In genomic region chr16:30558789-30559377, GRCh38 we compare ENCODE assay signal across 8 cellular contexts. TPM values are rescaled to one million over a fixed set of nuclear protein-coding genes. Genes with fewer than 3 reads are reported as not detected.
DNase-seq lines count a peak whose midpoint lies in the region; ATAC-seq and TF ChIP-seq lines count a peak whose summit lies in the region.

No MANE protein-coding gene starts in this region.

- H3K27ac ChIP-seq in subcutaneous abdominal adipose tissue (ENCODE audit: low read depth, low read length) = peak overlapping the region; percentile 89

- H3K36me3 Mint-ChIP-seq in T-helper 1 cell treated with Interleukin-12 subunit alpha and Interleukin-12 subunit beta and Interleukin-4 antibody, amounts not matched to agents 30 μg/mL and 1 μg/mL, for 36 hours (ENCODE audit: low read depth) = peaks cover 13% of the 10 kb centered on the region
- peaks cover 13 to 15% of the 10 kb centered on the region in 2 donors for H3K36me3 Mint-ChIP-seq in activated naive CD4-positive, alpha-beta T cell treated with anti-CD3 and anti-CD28 coated beads, Interleukin-2, amount 50 U/mL, for 72 hours
- peaks cover 1 to 10% (median 3%) of the 10 kb centered on the region in 3 donors for H3K36me3 Mint-ChIP-seq in immature natural killer cell

- peak overlapping the region; percentile 83 for H3K27ac Mint-ChIP-seq in T-helper 1 cell treated with Interleukin-12 subunit alpha and Interleukin-12 subunit beta and Interleukin-4 antibody, amounts not matched to agents 30 μg/mL and 1 μg/mL, for 36 hours
- H3K27ac Mint-ChIP-seq in activated naive CD4-positive, alpha-beta T cell treated with anti-CD3 and anti-CD28 coated beads, Interleukin-2, amount 50 U/mL, for 72 hours = peak overlapping the region; percentile 88 to 90
- H3K27ac Mint-ChIP-seq in immature natural killer cell = peak overlapping the region; percentile 66 to 90 (median 86)

- no peak for ATAC-seq in activated naive CD4-positive, alpha-beta T cell treated with anti-CD3 and anti-CD28 coated beads, Interleukin-2, amount 50 U/mL, for 72 hours
- ATAC-seq in omental fat pad (ENCODE audit: low FRiP score) = no peak
- no peak for ATAC-seq in GM19397 (IDR thresholded peaks at IDR 0.05; ENCODE audit: unreplicated experiment)

- no peak for TF ChIP-seq CTCF in omental fat pad (IDR thresholded peaks at IDR 0.05)

- peaks cover 0 to 32% (median 23%) of the 10 kb centered on the region in 5 donors for H3K4me1 ChIP-seq in subcutaneous abdominal adipose tissue (ENCODE audit: control insufficient read depth in 5 of 5, insufficient read depth in 5 of 5, low read length in 5 of 5)

- H3K4me3 Mint-ChIP-seq in T-helper 1 cell treated with Interleukin-12 subunit alpha and Interleukin-12 subunit beta and Interleukin-4 antibody, amounts not matched to agents 30 μg/mL and 1 μg/mL, for 36 hours = peak overlapping the region; percentile 79
- H3K4me3 Mint-ChIP-seq in immature natural killer cell = peak overlapping the region; percentile 82 to 88 (median 85)

- H3K36me3 ChIP-seq in subcutaneous abdominal adipose tissue (ENCODE audit: control insufficient read depth in 5 of 5, insufficient read depth in 5 of 5, low read length in 5 of 5) = peaks cover 0 to 25% (median 20%) of the 10 kb centered on the region in 5 donors

- H3K9me3 ChIP-seq in subcutaneous abdominal adipose tissue (ENCODE audit: control insufficient read depth in 5 of 5, low read length in 5 of 5) = no peaks in the 10 kb centered on the region

- H3K9ac ChIP-seq in subcutaneous abdominal adipose tissue (ENCODE audit: low read length in 5 of 5) = no peak overlapping the region

- DNase-seq in T-helper 1 cell (no peak), immature natural killer cell (no peak), omental fat pad (ENCODE audit: low spot score) (no peak), hippocampal formation (lab: John Stamatoyannopoulos, UW) (no peak)
- DNase-seq in activated naive CD4-positive, alpha-beta T cell treated with anti-CD3 and anti-CD28 coated beads, Interleukin-2, amount 50 U/mL, for 72 hours (ENCODE audit: low spot score in 2 of 2) = no peak

- no peaks in the 10 kb centered on the region for H3K9me3 Mint-ChIP-seq in T-helper 1 cell treated with Interleukin-12 subunit alpha and Interleukin-12 subunit beta and Interleukin-4 antibody, amounts not matched to agents 30 μg/mL and 1 μg/mL, for 36 hours
- no peaks in the 10 kb centered on the region for H3K9me3 Mint-ChIP-seq in activated naive CD4-positive, alpha-beta T cell treated with anti-CD3 and anti-CD28 coated beads, Interleukin-2, amount 50 U/mL, for 72 hours
- no peaks in the 10 kb centered on the region for H3K9me3 Mint-ChIP-seq in immature natural killer cell

- H3K4me1 Mint-ChIP-seq in T-helper 1 cell treated with Interleukin-12 subunit alpha and Interleukin-12 subunit beta and Interleukin-4 antibody, amounts not matched to agents 30 μg/mL and 1 μg/mL, for 36 hours (ENCODE audit: low read depth) = peaks cover 30% of the 10 kb centered on the region
- peaks cover 37 to 44% of the 10 kb centered on the region in 2 donors for H3K4me1 Mint-ChIP-seq in immature natural killer cell

- peak overlapping the region; percentile 56 to 87 (median 62) for H3K4me3 ChIP-seq in subcutaneous abdominal adipose tissue (ENCODE audit: low read depth in 1 of 5, low read length in 5 of 5)

- no peaks in the 10 kb centered on the region for H3K27me3 ChIP-seq in subcutaneous abdominal adipose tissue (ENCODE audit: control insufficient read depth in 5 of 5, insufficient read depth in 4 of 5, low read length in 5 of 5)

- H3K27me3 Mint-ChIP-seq in T-helper 1 cell treated with Interleukin-12 subunit alpha and Interleukin-12 subunit beta and Interleukin-4 antibody, amounts not matched to agents 30 μg/mL and 1 μg/mL, for 36 hours (ENCODE audit: low read depth) = no peaks in the 10 kb centered on the region
- H3K27me3 Mint-ChIP-seq in immature natural killer cell (ENCODE audit: low read depth in 3 of 3) = peaks cover 2 to 8% (median 7%) of the 10 kb centered on the region in 3 donors

RNA-seq across cellular contexts. Expression of gene ZNF764, which starts 0.7 kb away (rescaled TPM):
- 10 to 100 TPM; 11.1 to 11.6 TPM for total RNA-seq in activated naive CD4-positive, alpha-beta T cell treated with anti-CD3 and anti-CD28 coated beads, Interleukin-2, amount 50 U/mL, for 72 hours
- polyA plus RNA-seq in immature natural killer cell = 1 to 10 TPM; 1.3 to 6.3 (median 2.3) TPM
- total RNA-seq in omental fat pad = 10 to 100 TPM in 2 of 4 donors, 1 to 10 TPM in 2; 4.5 to 15.9 (median 10.1) TPM

RNA-seq across cellular contexts. Expression of gene ZNF688, which starts 12.6 kb away (rescaled TPM):
- total RNA-seq in activated naive CD4-positive, alpha-beta T cell treated with anti-CD3 and anti-CD28 coated beads, Interleukin-2, amount 50 U/mL, for 72 hours = 1 to 10 TPM; 7.2 TPM
- 10 to 100 TPM; 31.9 to 39.0 (median 33.6) TPM for polyA plus RNA-seq in immature natural killer cell
- total RNA-seq in omental fat pad = 10 to 100 TPM in 3 of 4 donors, 1 to 10 TPM in 1; 7.4 to 24.0 (median 13.3) TPM

RNA-seq across cellular contexts. Expression of gene ZNF747, which starts 24.2 kb away (rescaled TPM):
- total RNA-seq in activated naive CD4-positive, alpha-beta T cell treated with anti-CD3 and anti-CD28 coated beads, Interleukin-2, amount 50 U/mL, for 72 hours = 1 to 10 TPM; 4.5 to 8.2 TPM
- polyA plus RNA-seq in immature natural killer cell = 10 to 100 TPM in 1 of 3 donors, 1 to 10 TPM in 2; 7.4 to 10.2 (median 8.3) TPM
- 10 to 100 TPM in 2 of 4 donors, 1 to 10 TPM in 2; 7.7 to 12.1 (median 10.4) TPM for total RNA-seq in omental fat pad

RNA-seq across cellular contexts. Expression of gene ZNF785, which starts 26.6 kb away (rescaled TPM):
- total RNA-seq in activated naive CD4-positive, alpha-beta T cell treated with anti-CD3 and anti-CD28 coated beads, Interleukin-2, amount 50 U/mL, for 72 hours = 10 to 100 TPM; 10.8 to 22.1 TPM
- 1 to 10 TPM; 1.2 to 3.3 (median 1.9) TPM for polyA plus RNA-seq in immature natural killer cell
- 10 to 100 TPM in 1 of 4 donors, 1 to 10 TPM in 3; 4.5 to 12.1 (median 8.1) TPM for total RNA-seq in omental fat pad

RNA-seq across cellular contexts. Expression of gene ZNF768, which starts 32.5 kb away (rescaled TPM):
- total RNA-seq in activated naive CD4-positive, alpha-beta T cell treated with anti-CD3 and anti-CD28 coated beads, Interleukin-2, amount 50 U/mL, for 72 hours = 1 to 10 TPM; 2.3 to 9.3 TPM
- 1 to 10 TPM in 2 of 3 donors, under 1 TPM in 1; 0.15 to 1.7 (median 1.3) TPM for polyA plus RNA-seq in immature natural killer cell
- 10 to 100 TPM; 16.5 to 22.5 (median 18.6) TPM for total RNA-seq in omental fat pad
